Comparison of ENCODE assay signal across 25 cellular contexts in the genomic region with DNA sequence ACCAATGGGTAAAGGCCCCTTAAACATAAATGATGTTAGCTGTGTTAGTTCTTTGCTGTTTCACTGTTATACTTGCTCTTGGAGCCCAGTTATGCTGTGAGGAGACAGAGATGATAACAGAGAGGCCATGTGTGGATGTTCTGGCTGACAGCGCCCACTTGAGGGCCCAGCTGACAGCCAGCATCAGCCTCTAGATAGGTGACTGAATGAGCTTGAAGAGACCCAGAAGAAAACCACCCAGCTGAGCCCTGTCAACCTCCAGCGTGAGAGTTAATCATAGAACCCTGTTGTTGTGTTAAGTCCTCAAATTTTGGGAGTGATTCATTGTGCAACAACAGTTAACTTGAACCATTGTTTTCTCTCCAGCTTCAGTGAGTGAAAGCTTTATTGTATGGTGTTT.
DNase-seq lines count a peak whose midpoint lies in the region; ATAC-seq, FAIRE-seq and TF ChIP-seq lines count a peak whose summit lies in the region.
"Had no signal": no experiment of that assay in that cellular context is flagged by ENCODE, and none has a peak within 500 bp of the region (broad histone marks: within the 10 kb centered on the region; RNA-seq: fewer than 3 reads in every experiment).

No MANE protein-coding gene starts in this region.

- TF ChIP-seq CTCF in HepG2 (CRISPR knock-in tag; IDR thresholded peaks at IDR 0.05) (no peak), right lobe of liver (IDR thresholded peaks at IDR 0.05) (no peak), WERI-Rb-1 (IDR thresholded peaks at IDR 0.05; ENCODE audit: low read depth, low read length) (peak; percentile 57), osteocyte (IDR thresholded peaks at IDR 0.05) (no peak)

- 9% methylated on average over 2 of the region's 2 CpGs for WGBS in HepG2 (ENCODE audit: low lambda C conversion rate)
- 73% methylated on average over 2 of the region's 2 CpGs for WGBS in right lobe of liver (ENCODE audit: insufficient coverage, low coverage, low lambda C conversion rate, missing lambda C conversion rate)

- H4K20me1 ChIP-seq in HepG2 (ENCODE audit: insufficient read depth, low read length): no peaks in the 10 kb centered on the region
- H4K20me1 ChIP-seq: BLaER1 had no signal

- CTCF ChIA-PET in HepG2 (lab: Yijun Ruan, JAX; ENCODE audit: low intra/inter-chr PET ratio, low total read pairs): no interaction called here

- H3K4me3 Mint-ChIP-seq in osteocyte (ENCODE audit: unreplicated experiment): no peak overlapping the region

- peaks cover 30% of the 10 kb centered on the region for H3K9me3 Mint-ChIP-seq in osteocyte (ENCODE audit: unreplicated experiment)

- H3K27me3 Mint-ChIP-seq in osteocyte (ENCODE audit: unreplicated experiment): no peaks in the 10 kb centered on the region
- H3K27me3 Mint-ChIP-seq: CD4-positive, CD25-positive, alpha-beta regulatory T cell had no signal

- TF ChIP-seq POLR2A in HepG2 (IDR thresholded peaks at IDR 0.05; ENCODE audit: insufficient read depth in 1 of 2, low read depth in 2 of 2, low read length in 2 of 2) (no peak), right lobe of liver (IDR thresholded peaks at IDR 0.05) (no peak)

- H3K4me3 ChIP-seq in HepG2 (replicated peaks in 1 of 3; ENCODE audit: insufficient read depth in 1 of 3, low read depth in 2 of 3, low read length in 3 of 3) (no peak overlapping the region), right lobe of liver (no peak overlapping the region), WERI-Rb-1 (ENCODE audit: low read depth, low read length) (no peak overlapping the region)
- H3K4me3 ChIP-seq: BLaER1, SJSA1 had no signal

- DNase-seq in HepG2 (ENCODE audit: low spot score) (no peak), right lobe of liver (no peak), WERI-Rb-1 (no peak), osteocyte (ENCODE audit: extremely low spot score, unreplicated experiment) (peak; percentile 5), ACHN (no peak)
- DNase-seq: CD4-positive, CD25-positive, alpha-beta regulatory T cell; DMS153; GOT3; HCEC 1CT; KBM-7; MV-4-11; NCI-H1105 treated with DMSO at 0.1 percent for 48 hours; NCI-H146; NCI-H2029; NCI-H446 treated with DMSO at 0.1 percent for 48 hours; NCI-H526; NCI-H82; NK-92 treated with Interleukin-12 subunit alpha and Interleukin-12 subunit beta, amount 100 ng/mL, for 24 hours; Right ventricle myocardium superior; RPMI8226 had no signal

- H3K36me3 ChIP-seq in HepG2 (replicated peaks in 1 of 2; ENCODE audit: control insufficient read depth in 1 of 2, insufficient read depth in 2 of 2, low read length in 2 of 2) (no peaks in the 10 kb centered on the region), right lobe of liver (no peaks in the 10 kb centered on the region), WERI-Rb-1 (no peaks in the 10 kb centered on the region)
- H3K36me3 ChIP-seq: BLaER1, SJSA1 had no signal

- intact Hi-C loops in HepG2 (cut with micrococcal nuclease; ENCODE audit: unreplicated experiment) (no loop called here), right lobe of liver (cut with DNase I) (no loop called here)

- H2AFZ ChIP-seq in HepG2 (ENCODE audit: low read length): no peak overlapping the region

- ATAC-seq in HepG2 (no peak), right lobe of liver (no peak), GM18517 (IDR thresholded peaks at IDR 0.05; ENCODE audit: unreplicated experiment) (no peak), GM19452 (IDR thresholded peaks at IDR 0.05; ENCODE audit: unreplicated experiment) (no peak)

- no peak overlapping the region for H3K9ac ChIP-seq in HepG2 (ENCODE audit: insufficient read depth, low read depth, low read length)
- H3K9ac ChIP-seq: BLaER1 had no signal

- H3K27ac ChIP-seq in HepG2 (ENCODE audit: extremely low read length, insufficient read depth, low read length) (no peak overlapping the region), right lobe of liver (no peak overlapping the region), WERI-Rb-1 (no peak overlapping the region)
- H3K27ac ChIP-seq: BLaER1, SJSA1 had no signal

- no peak overlapping the region for H3K27ac Mint-ChIP-seq in osteocyte (ENCODE audit: unreplicated experiment)
- H3K27ac Mint-ChIP-seq: CD4-positive, CD25-positive, alpha-beta regulatory T cell had no signal

- TF ChIP-seq EP300 in HepG2 (IDR thresholded peaks at IDR 0.05; ENCODE audit: low read depth in 2 of 2, low read length in 2 of 2) (no peak), HepG2 (CRISPR knock-in tag; IDR thresholded peaks at IDR 0.05; ENCODE audit: borderline replicate concordance) (no peak)

- no peak for FAIRE-seq in HepG2 (lab: Jason Lieb, UNC)
- FAIRE-seq: GM18507 had no signal

- no peaks in the 10 kb centered on the region for H3K4me1 ChIP-seq in HepG2 (ENCODE audit: insufficient read depth, low read length)
- no peaks in the 10 kb centered on the region for H3K4me1 ChIP-seq in right lobe of liver
- H3K4me1 ChIP-seq: BLaER1, SJSA1 had no signal

- H3K36me3 Mint-ChIP-seq in osteocyte (ENCODE audit: unreplicated experiment): no peaks in the 10 kb centered on the region
- H3K36me3 Mint-ChIP-seq: CD4-positive, CD25-positive, alpha-beta regulatory T cell had no signal

- no peak for TF ChIP-seq RAD21 in HepG2 (CRISPR knock-in tag; IDR thresholded peaks at IDR 0.05)

- H3K4me2 ChIP-seq in HepG2 (ENCODE audit: low read depth, low read length): no peak overlapping the region
- H3K4me2 ChIP-seq: BLaER1 had no signal

- H3K27me3 ChIP-seq in HepG2 (ENCODE audit: control insufficient read depth in 1 of 2, insufficient read depth in 2 of 2, low read length in 2 of 2) (peaks cover 3 to 25% of the 10 kb centered on the region in 2 experiments; a peak in 3 of 5 replicates), right lobe of liver (no peaks in the 10 kb centered on the region), WERI-Rb-1 (ENCODE audit: insufficient read depth, low read depth, severe bottlenecking) (no peaks in the 10 kb centered on the region)
- H3K27me3 ChIP-seq: BLaER1, SJSA1 had no signal

- H3K79me2 ChIP-seq in HepG2 (ENCODE audit: insufficient read depth, low read length): no peaks in the 10 kb centered on the region

- BruUV-seq in HepG2 (replicated peaks; lab: Mats Ljungman, UMichigan): no TSS peak

- H3K9me3 ChIP-seq in HepG2 (ENCODE audit: low read length) (peaks cover 24% of the 10 kb centered on the region), right lobe of liver (no peaks in the 10 kb centered on the region), WERI-Rb-1 (ENCODE audit: severe bottlenecking) (peaks cover 10% of the 10 kb centered on the region)
- H3K9me3 ChIP-seq: SJSA1 had no signal

- POLR2A ChIA-PET in HepG2 (lab: Yijun Ruan, JAX): no interaction called here

- no peaks in the 10 kb centered on the region for H3K4me1 Mint-ChIP-seq in osteocyte (ENCODE audit: unreplicated experiment)

- in situ Hi-C loops in HepG2 (cut with HindIII; ENCODE audit: extremely low pct_ligation_motif_present, low pct_unique_long_range_greater_than_20kb): no loop called here
- in situ Hi-C loops in ACHN (cut with HindIII; ENCODE audit: low pct_ligation_motif_present, low pct_unique_long_range_greater_than_20kb, low sequenced_read_pairs): no loop called here

TF ChIP-seq in HepG2, 621 proteins besides CTCF, POLR2A, EP300 and RAD21:
- TF ChIP-seq ZFY (CRISPR knock-in tag; IDR thresholded peaks at IDR 0.05): no peak
- TF ChIP-seq ZNF331 (CRISPR knock-in tag; IDR thresholded peaks at IDR 0.05): peak; percentile 98
TF ChIP-seq in HepG2: peak in this region for 1.
